ENCODE assay signal across 8 cellular contexts in the genomic region with DNA sequence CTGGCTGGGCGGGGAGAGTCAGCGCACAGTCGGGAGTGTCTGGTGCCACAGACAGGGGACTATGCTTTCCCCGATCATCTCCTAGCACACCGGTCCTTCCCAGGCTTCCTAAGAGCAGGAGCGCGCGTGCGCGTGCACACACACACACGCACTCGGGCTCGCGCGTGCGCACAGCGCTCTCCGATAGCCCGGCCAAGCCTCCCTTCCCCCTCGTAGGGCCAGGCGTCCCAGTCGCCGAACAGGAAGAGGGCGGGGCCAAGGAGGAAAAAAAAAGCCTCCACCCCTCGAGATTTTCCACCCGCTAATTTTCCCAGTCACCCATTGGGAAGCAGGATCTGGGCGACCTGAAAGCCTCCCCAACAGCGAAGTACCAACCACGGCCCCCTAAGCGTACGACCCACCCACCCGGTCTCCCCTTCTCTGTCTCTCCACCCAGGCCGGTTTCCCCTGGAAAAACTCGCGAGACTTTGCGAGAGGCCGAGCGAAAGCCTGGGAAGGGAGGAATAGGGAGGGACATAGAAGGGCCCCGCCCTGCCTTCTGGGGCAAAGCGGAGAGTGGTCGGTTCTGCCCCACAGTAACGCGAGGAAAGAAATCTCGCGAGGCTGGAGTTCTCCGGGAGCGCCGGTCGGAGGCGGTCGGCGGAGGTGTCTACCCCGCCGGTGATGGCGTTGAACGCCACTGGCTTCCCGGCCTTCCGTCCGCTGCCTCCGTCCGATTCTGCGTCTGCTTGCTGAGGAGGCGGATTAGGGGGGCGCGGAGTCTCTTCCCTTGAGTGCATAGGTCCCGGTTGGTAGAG. TPM values are rescaled to one million over a fixed set of nuclear protein-coding genes. Genes with fewer than 3 reads are reported as not detected.
DNase-seq lines count a peak whose midpoint lies in the region; ATAC-seq and TF ChIP-seq lines count a peak whose summit lies in the region.

A gene (plus strand): TSS at position 608 of the 797 bp plus-strand sequence. CDS start 15,689 bp downstream, outside the sequence.
A gene with protein sequence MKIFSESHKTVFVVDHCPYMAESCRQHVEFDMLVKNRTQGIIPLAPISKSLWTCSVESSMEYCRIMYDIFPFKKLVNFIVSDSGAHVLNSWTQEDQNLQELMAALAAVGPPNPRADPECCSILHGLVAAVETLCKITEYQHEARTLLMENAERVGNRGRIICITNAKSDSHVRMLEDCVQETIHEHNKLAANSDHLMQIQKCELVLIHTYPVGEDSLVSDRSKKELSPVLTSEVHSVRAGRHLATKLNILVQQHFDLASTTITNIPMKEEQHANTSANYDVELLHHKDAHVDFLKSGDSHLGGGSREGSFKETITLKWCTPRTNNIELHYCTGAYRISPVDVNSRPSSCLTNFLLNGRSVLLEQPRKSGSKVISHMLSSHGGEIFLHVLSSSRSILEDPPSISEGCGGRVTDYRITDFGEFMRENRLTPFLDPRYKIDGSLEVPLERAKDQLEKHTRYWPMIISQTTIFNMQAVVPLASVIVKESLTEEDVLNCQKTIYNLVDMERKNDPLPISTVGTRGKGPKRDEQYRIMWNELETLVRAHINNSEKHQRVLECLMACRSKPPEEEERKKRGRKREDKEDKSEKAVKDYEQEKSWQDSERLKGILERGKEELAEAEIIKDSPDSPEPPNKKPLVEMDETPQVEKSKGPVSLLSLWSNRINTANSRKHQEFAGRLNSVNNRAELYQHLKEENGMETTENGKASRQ (minus strand): TSS at position 119 of the 797 bp plus-strand sequence. CDS start 1,178 bp downstream, outside the sequence.

- 0 to 1% (median 0%) methylated on average over 37 to 66 of the region's 66 CpGs for WGBS in spleen, 5 donors

- no peaks in the 10 kb centered on the region for H3K27me3 ChIP-seq in spleen (replicated peaks in 1 of 7)

- H3K4me1 Mint-ChIP-seq in activated B cell treated with CpG ODN at 0.5 μM for 24 hours (peaks cover 73% of the 10 kb centered on the region), immature natural killer cell (peaks cover 76 to 85% of the 10 kb centered on the region in 2 donors)

- H3K27ac ChIP-seq in caudate nucleus (ENCODE audit: low read depth, low read length) (peak within 1 kb of the TSS; percentile 92), spleen (peak within 1 kb of the TSS; percentile 89 to 98 (median 96))

- peaks cover 42 to 89% (median 64%) of the 10 kb centered on the region in 6 donors for H3K4me1 ChIP-seq in spleen

- CTCF ChIA-PET in activated B cell treated with CpG ODN at 0.5 μM for 24 hours (lab: Charles Lee) = no interaction called here

- peak within 1 kb of the TSS; percentile 74 to 91 (median 82) for H3K4me3 ChIP-seq in spleen

- TF ChIP-seq POLR2A in GM18951 (IDR thresholded peaks at IDR 0.05; ENCODE audit: extremely low read depth, insufficient read depth, insufficient read length) (peak; percentile 95), spleen (IDR thresholded peaks at IDR 0.05) (peak; percentile 76 to 91 (median 87))

- peaks cover 0 to 18% (median 0%) of the 10 kb centered on the region in 6 donors for H3K36me3 ChIP-seq in spleen

- H3K36me3 Mint-ChIP-seq in activated B cell treated with CpG ODN at 0.5 μM for 24 hours (ENCODE audit: low read depth) = peaks cover 28% of the 10 kb centered on the region
- peaks cover 0 to 4% (median 0%) of the 10 kb centered on the region in 3 donors for H3K36me3 Mint-ChIP-seq in immature natural killer cell

- H3K27ac Mint-ChIP-seq in activated B cell treated with CpG ODN at 0.5 μM for 24 hours = peak within 1 kb of the TSS; percentile 99
- peak within 1 kb of the TSS; percentile 94 to 100 (median 99) for H3K27ac Mint-ChIP-seq in immature natural killer cell

- no peaks in the 10 kb centered on the region for H3K27me3 Mint-ChIP-seq in activated B cell treated with CpG ODN at 0.5 μM for 24 hours
- H3K27me3 Mint-ChIP-seq in immature natural killer cell (ENCODE audit: low read depth in 3 of 3) = peaks cover 10 to 18% (median 14%) of the 10 kb centered on the region in 3 donors

- TF ChIP-seq CTCF in activated B cell treated with CpG ODN at 0.5 μM for 24 hours (IDR thresholded peaks at IDR 0.05) = no peak
- peak in 4 of 11 experiments; percentile 24 to 64 (median 44) for TF ChIP-seq CTCF in spleen (IDR thresholded peaks at IDR 0.05 in 8 of 11, conservative IDR thresholded peaks at IDR 0.05 in 3 of 11)

- DNase-seq in AG08395 (ENCODE audit: low spot score) (peak; percentile 98), NCI-H345 (lab: John Stamatoyannopoulos, UW) (peak; percentile 98), activated B cell treated with CpG ODN at 0.5 μM for 24 hours (peak; percentile 89), caudate nucleus (lab: John Stamatoyannopoulos, UW) (peak; percentile 82 to 99 (median 98)), immature natural killer cell (peak; percentile 96 to 98 (median 96)), spleen (peak; percentile 99)

- H3K9me3 Mint-ChIP-seq in activated B cell treated with CpG ODN at 0.5 μM for 24 hours = no peaks in the 10 kb centered on the region
- H3K9me3 Mint-ChIP-seq in immature natural killer cell = no peaks in the 10 kb centered on the region

- H3K9me3 ChIP-seq in spleen = no peaks in the 10 kb centered on the region

- ATAC-seq in HG03196 (IDR thresholded peaks at IDR 0.05; ENCODE audit: unreplicated experiment) (peak; percentile 91), activated B cell treated with CpG ODN at 0.5 μM for 24 hours (ENCODE audit: low read depth) (peak; percentile 92)

- intact Hi-C loops in activated B cell treated with CpG ODN at 0.5 μM for 24 hours (cut with micrococcal nuclease) (loop anchor here (1.0 to 10.0 kb wide), 12 partner anchors 34 to 1743 kb away; a partner anchor contains a TSS), spleen (cut with DNase I; ENCODE audit: low total_unique reads) (loop anchor here (10.0 kb wide), 1 partner anchor 83 kb away; no protein-coding TSS in a partner anchor)

- POLR2A ChIA-PET in activated B cell treated with CpG ODN at 0.5 μM for 24 hours (lab: Charles Lee) = interaction anchor here (0.5 to 1.4 kb wide), 6 partner anchors 75 to 192 kb away, joined by 3 to 5 read pairs (median 4); a partner anchor contains a TSS

- in situ Hi-C loops in GM18951 (cut with MboI; ENCODE audit: low sequenced_read_pairs, unreplicated experiment) = no loop called here

- H3K4me3 Mint-ChIP-seq in activated B cell treated with CpG ODN at 0.5 μM for 24 hours = peak within 1 kb of the TSS; percentile 99
- peak within 1 kb of the TSS; percentile 97 to 100 (median 98) for H3K4me3 Mint-ChIP-seq in immature natural killer cell

RNA-seq across cellular contexts. Expression of the first gene that starts in this region (rescaled TPM):
- total RNA-seq in activated B cell treated with CpG ODN at 0.5 μM for 24 hours = 42.7 and 45.0 TPM in 2 replicates
- polyA plus RNA-seq in immature natural killer cell = 10 to 100 TPM; 70.7 to 95.1 (median 85.2) TPM
- 100 to 1,000 TPM in 2 of 7 donors, 10 to 100 TPM in 5; 62.2 to 142 (median 77.2) TPM for total RNA-seq in spleen
- polyA plus RNA-seq in spleen = 10 to 100 TPM; 27.2 to 41.8 (median 28.0) TPM

RNA-seq across cellular contexts. Expression of the second gene that starts in this region (rescaled TPM):
- total RNA-seq in activated B cell treated with CpG ODN at 0.5 μM for 24 hours (25.0 and 25.2 TPM in 2 replicates), spleen (10 to 100 TPM; 16.4 to 30.0 (median 21.2) TPM)
- polyA plus RNA-seq in immature natural killer cell (10 to 100 TPM; 11.4 to 27.2 (median 21.9) TPM), spleen (10 to 100 TPM; 27.9 to 31.1 (median 29.9) TPM)

Comparison
In these comparisons a context has a peak if more than half of its experiments do, and no peak if none do; other contexts are left out.
1. Peak in every context shown above with its lines: DNase-seq, ATAC-seq, H3K4me3 ChIP-seq and H3K27ac ChIP-seq.